29 cellular contexts compared by ENCODE assay signal in genomic region chr12:57623811-57624390, GRCh38.
"Had no signal": no experiment of that assay in that cellular context is flagged by ENCODE, and none has a peak within 500 bp of the region (broad histone marks: within the 10 kb centered on the region; RNA-seq: fewer than 3 reads in every experiment).

No MANE protein-coding gene starts in this region.

- H3K27me3 ChIP-seq: ovary had no signal

- ATAC-seq: foreskin keratinocyte; heart right ventricle; sciatic nerve; stimulated activated memory B cell treated with anti-CD40 and anti-IgM and Interleukin-4, amounts not matched to agents 10 μg/mL and 1 μg/mL and 100 μg/mL, for 72 hours had no signal

- H3K36me3 ChIP-seq: brain microvascular endothelial cell, neutrophil, ovary, prostate gland had no signal

- H3K36me3 Mint-ChIP-seq: stimulated activated memory B cell treated with anti-CD40 and anti-IgM and Interleukin-4, amounts not matched to agents 10 μg/mL and 1 μg/mL and 100 μg/mL, for 72 hours had no signal

- H3K4me3 Mint-ChIP-seq: dendritic cell treated with granulocyte-macrophage colony-stimulating factor and Interleukin-4, amounts not matched to agents 40 ng/mL and 50 ng/mL, for 4 days; nephron; stimulated activated memory B cell treated with anti-CD40 and anti-IgM and Interleukin-4, amounts not matched to agents 10 μg/mL and 1 μg/mL and 100 μg/mL, for 72 hours had no signal

- H3K4me3 ChIP-seq: esophagus muscularis mucosa, heart right ventricle, left ventricle myocardium inferior, lung, ovary, prostate gland, stomach, tibial artery had no signal

- DNase-seq: activated CD4-positive, alpha-beta T cell treated with anti-CD3 and anti-CD28 coated beads for 4 hours; activated CD4-positive, alpha-beta T cell treated with anti-CD3 and anti-CD28 coated beads, Interleukin-2, amount 50 U/mL, for 48 hours; activated CD8-positive, alpha-beta memory T cell treated with anti-CD3 and anti-CD28 coated beads for 24 hours; activated effector memory CD4-positive, alpha-beta T cell treated with Interleukin-2 at 50 U/mL for 16 hours; activated naive CD4-positive, alpha-beta T cell treated with Interleukin-2 at 50 U/mL for 16 hours; amniotic stem cell; brain microvascular endothelial cell; caudate nucleus; effector CD4-positive, alpha-beta T cell; foreskin keratinocyte; heart right ventricle; left ventricle myocardium inferior; ovary; retina; small intestine; stimulated activated CD4-positive, alpha-beta T cell treated with anti-CD3 and anti-CD28 coated beads, Interleukin-4, amount 100 ng/mL, for 24 hours; stimulated activated CD8-positive, alpha-beta memory T cell treated with anti-CD3 and anti-CD28 coated beads, Interleukin-4, amount 100 ng/mL, for 48 hours; stomach; T-helper 1 cell; tibial artery had no signal

- H3K27ac ChIP-seq: brain microvascular endothelial cell, esophagus muscularis mucosa, foreskin keratinocyte, heart right ventricle, left ventricle myocardium inferior, neutrophil, ovary, prostate gland, stomach, tibial artery, VCaP had no signal

- H3K9me3 Mint-ChIP-seq: dendritic cell treated with granulocyte-macrophage colony-stimulating factor and Interleukin-4, amounts not matched to agents 40 ng/mL and 50 ng/mL, for 4 days; nephron; stimulated activated memory B cell treated with anti-CD40 and anti-IgM and Interleukin-4, amounts not matched to agents 10 μg/mL and 1 μg/mL and 100 μg/mL, for 72 hours had no signal

- H3K9me3 ChIP-seq: esophagus muscularis mucosa, heart right ventricle, left ventricle myocardium inferior, neutrophil, ovary, prostate gland, stomach, tibial artery had no signal

- H3K27ac Mint-ChIP-seq: dendritic cell treated with granulocyte-macrophage colony-stimulating factor and Interleukin-4, amounts not matched to agents 40 ng/mL and 50 ng/mL, for 4 days; nephron; stimulated activated memory B cell treated with anti-CD40 and anti-IgM and Interleukin-4, amounts not matched to agents 10 μg/mL and 1 μg/mL and 100 μg/mL, for 72 hours had no signal

- H3K4me1 ChIP-seq: foreskin keratinocyte had no signal
